Comparison of ENCODE assay signal across 16 cellular contexts in genomic region chr1:66262233-66262632, GRCh38.
DNase-seq lines count a peak whose midpoint lies in the region; ATAC-seq and TF ChIP-seq lines count a peak whose summit lies in the region.
"Had no signal": no experiment of that assay in that cellular context is flagged by ENCODE, and none has a peak within 500 bp of the region (broad histone marks: within the 10 kb centered on the region; RNA-seq: fewer than 3 reads in every experiment).

No MANE protein-coding gene starts in this region.

- H3K4me1 ChIP-seq in mucosa of descending colon (ENCODE audit: low read depth): peaks cover 8% of the 10 kb centered on the region

- ATAC-seq in mucosa of descending colon (peak; percentile 80), GM21619 (IDR thresholded peaks at IDR 0.05; ENCODE audit: unreplicated experiment) (no peak), HG02678 (IDR thresholded peaks at IDR 0.05; ENCODE audit: unreplicated experiment) (no peak)
- ATAC-seq: effector memory CD8-positive, alpha-beta T cell; GM12878; HepG2 had no signal

- intact Hi-C loops in mucosa of descending colon (cut with DNase I, micrococcal nuclease): loop anchor here in 1 of 2 donors (5.0 kb wide), 1 partner anchor 70 kb away; no protein-coding TSS in a partner anchor

- DNase-seq in AG20443 (ENCODE audit: low spot score) (peak; percentile 83), NCI-H460 (ENCODE audit: extremely low read depth, low read depth) (peak; percentile 73), dermis blood vessel endothelial cell (peak; percentile 67), mucosa of descending colon (no peak), NOMO-1 (lab: John Stamatoyannopoulos, UW; ENCODE audit: unreplicated experiment in 2 of 2) (no peak), MV-4-11 (lab: John Stamatoyannopoulos, UW) (no peak)
- DNase-seq: activated CD4-positive, alpha-beta T cell treated with anti-CD3 and anti-CD28 coated beads, Interleukin-2, amount 50 U/mL, for 48 hours; CD4-positive, alpha-beta memory T cell; effector memory CD8-positive, alpha-beta T cell; kidney; NCI-H2171 treated with DMSO at 0.1 percent for 48 hours; tibial artery had no signal

- H3K4me3 ChIP-seq in mucosa of descending colon: no peak overlapping the region
- H3K4me3 ChIP-seq: GM12878, tibial artery had no signal

- TF ChIP-seq CTCF in mucosa of descending colon (IDR thresholded peaks at IDR 0.05): no peak

- no peaks in the 10 kb centered on the region for H3K9me3 ChIP-seq in mucosa of descending colon
- H3K9me3 ChIP-seq: tibial artery had no signal

- H3K36me3 ChIP-seq in mucosa of descending colon (ENCODE audit: low read depth): no peaks in the 10 kb centered on the region
- H3K36me3 ChIP-seq: tibial artery had no signal

Comparison
In these comparisons a context has a peak if more than half of its experiments do, and no peak if none do; other contexts are left out.
1. DNase-seq: peak in AG20443 (single experiment), NCI-H460 (single experiment) and dermis blood vessel endothelial cell (single experiment); none in mucosa of descending colon (0 of 3), NOMO-1 (0 of 2) and MV-4-11 (single experiment).